In the genomic region with DNA sequence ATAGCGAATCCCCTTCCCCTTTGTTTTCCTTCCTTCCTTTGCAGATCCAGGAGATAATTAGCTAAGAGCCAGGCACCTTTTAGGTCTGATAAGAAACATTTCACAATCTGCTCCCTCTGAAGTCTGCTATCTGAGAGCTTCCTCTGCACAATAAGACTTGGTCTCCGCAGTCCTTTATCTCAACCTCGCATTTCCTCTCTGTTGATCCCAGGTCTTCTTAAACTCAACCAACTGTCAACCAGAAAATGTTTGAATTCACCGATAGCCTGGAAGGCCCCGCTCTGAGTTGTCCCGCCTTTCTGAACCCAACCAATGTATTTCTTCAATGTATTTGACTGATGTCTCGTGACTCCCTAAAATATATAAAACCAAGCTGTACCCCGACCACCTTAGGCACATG, we compare ENCODE assay signal across 1 cellular context.
TF ChIP-seq lines count a peak whose summit lies in the region.

No MANE protein-coding gene starts in this region.

TF ChIP-seq in K562, 482 proteins besides CTCF, POLR2A, EP300 and RAD21 (continued from another document and continues in another):
- TF ChIP-seq PBX2 (CRISPR knock-in tag; IDR thresholded peaks at IDR 0.05; ENCODE audit: low read depth) (no peak), PBX2 (tag; conservative IDR thresholded peaks at IDR 0.05; ENCODE audit: low read depth) (peak; percentile 59), U2AF1 (optimal IDR thresholded peaks at IDR 0.05; ENCODE audit: low read depth, low read length) (no peak), KDM1A (IDR thresholded peaks at IDR 0.05) (peak; percentile 80 to 82), ZNF354B (CRISPR knock-in tag; IDR thresholded peaks at IDR 0.05) (no peak), EP400 (IDR thresholded peaks at IDR 0.05) (0 out of 2 replicates have a peak, but pooled peaks have one; percentile 26), SUPT5H (IDR thresholded peaks at IDR 0.05) (no peak), TBL1XR1 (IDR thresholded peaks at IDR 0.05; ENCODE audit: low read length in 2 of 2) (peak in 1 of 2 experiments; percentile 67; a peak in 2 of 4 replicates), FOXJ2 (tag; IDR thresholded peaks at IDR 0.05) (no peak), TFAP4 (CRISPR knock-in tag; IDR thresholded peaks at IDR 0.05; ENCODE audit: borderline replicate concordance) (no peak), BHLHE40 (IDR thresholded peaks at IDR 0.05; ENCODE audit: low read length) (0 out of 2 replicates have a peak, but pooled peaks have one; percentile 35), ZSCAN29 (IDR thresholded peaks at IDR 0.05) (no peak), ZNF184 (CRISPR knock-in tag; IDR thresholded peaks at IDR 0.05) (no peak), USF2 (CRISPR knock-in tag; IDR thresholded peaks at IDR 0.05) (no peak), MCM3 (IDR thresholded peaks at IDR 0.05) (no peak), ZNF584 (CRISPR knock-in tag; IDR thresholded peaks at IDR 0.05; ENCODE audit: low read depth) (no peak), PTBP1 (IDR thresholded peaks at IDR 0.05; ENCODE audit: low read depth, low read length) (no peak), ADNP (tag; IDR thresholded peaks at IDR 0.05) (no peak), LARP7 (IDR thresholded peaks at IDR 0.05) (no peak), NR3C1 (CRISPR knock-in tag; IDR thresholded peaks at IDR 0.05) (no peak), KAT7 (CRISPR knock-in tag; IDR thresholded peaks at IDR 0.05; ENCODE audit: borderline replicate concordance) (no peak), GTF2A2 (tag; IDR thresholded peaks at IDR 0.05) (no peak), HDGF (IDR thresholded peaks at IDR 0.05) (no peak), ZC3H8 (IDR thresholded peaks at IDR 0.05) (no peak), NFE2L1 (tag; IDR thresholded peaks at IDR 0.05; ENCODE audit: borderline replicate concordance, low read depth) (no peak), CBFA2T3 (IDR thresholded peaks at IDR 0.05) (peak; percentile 98), ZKSCAN1 (IDR thresholded peaks at IDR 0.05; ENCODE audit: low read depth, low read length) (no peak), RAD51 (IDR thresholded peaks at IDR 0.05; ENCODE audit: borderline replicate concordance, low read depth) (no peak), ZNF280A (IDR thresholded peaks at IDR 0.05; ENCODE audit: low read depth, partially characterized antibody) (no peak), SMARCB1 (IDR thresholded peaks at IDR 0.05; ENCODE audit: insufficient read length, low read depth) (no peak), SMARCA5 (IDR thresholded peaks at IDR 0.05) (no peak), ZNF143 (CRISPR knock-in tag; IDR thresholded peaks at IDR 0.05) (no peak), GATA2 (CRISPR knock-in tag; IDR thresholded peaks at IDR 0.05) (peak; percentile 83), PHF20 (IDR thresholded peaks at IDR 0.05; ENCODE audit: partially characterized antibody) (no peak), ZFX (CRISPR knock-in tag; IDR thresholded peaks at IDR 0.05) (peak; percentile 35; the same call in 1 of the 2 replicates), RBM17 (IDR thresholded peaks at IDR 0.05; ENCODE audit: borderline replicate concordance, low read depth, low read length) (no peak), RBM34 (IDR thresholded peaks at IDR 0.05; ENCODE audit: borderline replicate concordance, insufficient read depth, low read length) (no peak), POLR2H (tag; IDR thresholded peaks at IDR 0.05; ENCODE audit: low read depth) (no peak), ZNF263 (CRISPR knock-in tag; IDR thresholded peaks at IDR 0.05; ENCODE audit: borderline replicate concordance) (no peak), CEBPB (tag; IDR thresholded peaks at IDR 0.05) (peak; percentile 96), ZNF76 (CRISPR knock-in tag; IDR thresholded peaks at IDR 0.05; ENCODE audit: borderline replicate concordance) (no peak), SP2 (IDR thresholded peaks at IDR 0.05; ENCODE audit: extremely low read depth, low read depth, low read length, poor library complexity, severe bottlenecking) (no peak), PYGO2 (tag; IDR thresholded peaks at IDR 0.05) (peak; percentile 76), BDP1 (IDR thresholded peaks at IDR 0.05; ENCODE audit: insufficient read depth, insufficient read length) (no peak), ZNF24 (IDR thresholded peaks at IDR 0.05) (0 out of 2 replicates have a peak, but pooled peaks have one; percentile 27), ZC3H11A (IDR thresholded peaks at IDR 0.05; ENCODE audit: low read depth, low read length) (no peak), ZFP30 (CRISPR knock-in tag; IDR thresholded peaks at IDR 0.05; ENCODE audit: borderline replicate concordance) (no peak), ZNF644 (tag; IDR thresholded peaks at IDR 0.05; ENCODE audit: low read depth) (0 out of 2 replicates have a peak, but pooled peaks have one; percentile 63), CREM (IDR thresholded peaks at IDR 0.05; ENCODE audit: low read depth) (peak; percentile 23; the same call in 1 of the 2 replicates)
- TF ChIP-seq, protein P1, sequence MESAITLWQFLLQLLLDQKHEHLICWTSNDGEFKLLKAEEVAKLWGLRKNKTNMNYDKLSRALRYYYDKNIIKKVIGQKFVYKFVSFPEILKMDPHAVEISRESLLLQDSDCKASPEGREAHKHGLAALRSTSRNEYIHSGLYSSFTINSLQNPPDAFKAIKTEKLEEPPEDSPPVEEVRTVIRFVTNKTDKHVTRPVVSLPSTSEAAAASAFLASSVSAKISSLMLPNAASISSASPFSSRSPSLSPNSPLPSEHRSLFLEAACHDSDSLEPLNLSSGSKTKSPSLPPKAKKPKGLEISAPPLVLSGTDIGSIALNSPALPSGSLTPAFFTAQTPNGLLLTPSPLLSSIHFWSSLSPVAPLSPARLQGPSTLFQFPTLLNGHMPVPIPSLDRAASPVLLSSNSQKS (CRISPR knock-in tag; IDR thresholded peaks at IDR 0.05) = no peak
- TF ChIP-seq, protein P2, sequence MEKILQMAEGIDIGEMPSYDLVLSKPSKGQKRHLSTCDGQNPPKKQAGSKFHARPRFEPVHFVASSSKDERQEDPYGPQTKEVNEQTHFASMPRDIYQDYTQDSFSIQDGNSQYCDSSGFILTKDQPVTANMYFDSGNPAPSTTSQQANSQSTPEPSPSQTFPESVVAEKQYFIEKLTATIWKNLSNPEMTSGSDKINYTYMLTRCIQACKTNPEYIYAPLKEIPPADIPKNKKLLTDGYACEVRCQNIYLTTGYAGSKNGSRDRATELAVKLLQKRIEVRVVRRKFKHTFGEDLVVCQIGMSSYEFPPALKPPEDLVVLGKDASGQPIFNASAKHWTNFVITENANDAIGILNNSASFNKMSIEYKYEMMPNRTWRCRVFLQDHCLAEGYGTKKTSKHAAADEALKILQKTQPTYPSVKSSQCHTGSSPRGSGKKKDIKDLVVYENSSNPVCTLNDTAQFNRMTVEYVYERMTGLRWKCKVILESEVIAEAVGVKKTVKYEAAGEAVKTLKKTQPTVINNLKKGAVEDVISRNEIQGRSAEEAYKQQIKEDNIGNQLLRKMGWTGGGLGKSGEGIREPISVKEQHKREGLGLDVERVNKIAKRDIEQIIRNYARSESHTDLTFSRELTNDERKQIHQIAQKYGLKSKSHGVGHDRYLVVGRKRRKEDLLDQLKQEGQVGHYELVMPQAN (IDR thresholded peaks at IDR 0.05; ENCODE audit: borderline replicate concordance) = no peak
- TF ChIP-seq, protein P3, sequence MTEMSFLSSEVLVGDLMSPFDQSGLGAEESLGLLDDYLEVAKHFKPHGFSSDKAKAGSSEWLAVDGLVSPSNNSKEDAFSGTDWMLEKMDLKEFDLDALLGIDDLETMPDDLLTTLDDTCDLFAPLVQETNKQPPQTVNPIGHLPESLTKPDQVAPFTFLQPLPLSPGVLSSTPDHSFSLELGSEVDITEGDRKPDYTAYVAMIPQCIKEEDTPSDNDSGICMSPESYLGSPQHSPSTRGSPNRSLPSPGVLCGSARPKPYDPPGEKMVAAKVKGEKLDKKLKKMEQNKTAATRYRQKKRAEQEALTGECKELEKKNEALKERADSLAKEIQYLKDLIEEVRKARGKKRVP (CRISPR knock-in tag; IDR thresholded peaks at IDR 0.05) = no peak
- TF ChIP-seq, protein P4, sequence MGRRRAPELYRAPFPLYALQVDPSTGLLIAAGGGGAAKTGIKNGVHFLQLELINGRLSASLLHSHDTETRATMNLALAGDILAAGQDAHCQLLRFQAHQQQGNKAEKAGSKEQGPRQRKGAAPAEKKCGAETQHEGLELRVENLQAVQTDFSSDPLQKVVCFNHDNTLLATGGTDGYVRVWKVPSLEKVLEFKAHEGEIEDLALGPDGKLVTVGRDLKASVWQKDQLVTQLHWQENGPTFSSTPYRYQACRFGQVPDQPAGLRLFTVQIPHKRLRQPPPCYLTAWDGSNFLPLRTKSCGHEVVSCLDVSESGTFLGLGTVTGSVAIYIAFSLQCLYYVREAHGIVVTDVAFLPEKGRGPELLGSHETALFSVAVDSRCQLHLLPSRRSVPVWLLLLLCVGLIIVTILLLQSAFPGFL (CRISPR knock-in tag; IDR thresholded peaks at IDR 0.05) = no peak
- TF ChIP-seq, protein P5, sequence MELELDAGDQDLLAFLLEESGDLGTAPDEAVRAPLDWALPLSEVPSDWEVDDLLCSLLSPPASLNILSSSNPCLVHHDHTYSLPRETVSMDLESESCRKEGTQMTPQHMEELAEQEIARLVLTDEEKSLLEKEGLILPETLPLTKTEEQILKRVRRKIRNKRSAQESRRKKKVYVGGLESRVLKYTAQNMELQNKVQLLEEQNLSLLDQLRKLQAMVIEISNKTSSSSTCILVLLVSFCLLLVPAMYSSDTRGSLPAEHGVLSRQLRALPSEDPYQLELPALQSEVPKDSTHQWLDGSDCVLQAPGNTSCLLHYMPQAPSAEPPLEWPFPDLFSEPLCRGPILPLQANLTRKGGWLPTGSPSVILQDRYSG (tag; conservative IDR thresholded peaks at IDR 0.05; ENCODE audit: low read depth) = 0 out of 2 replicates have a peak, but pooled peaks have one; percentile 59
- TF ChIP-seq, protein P6, sequence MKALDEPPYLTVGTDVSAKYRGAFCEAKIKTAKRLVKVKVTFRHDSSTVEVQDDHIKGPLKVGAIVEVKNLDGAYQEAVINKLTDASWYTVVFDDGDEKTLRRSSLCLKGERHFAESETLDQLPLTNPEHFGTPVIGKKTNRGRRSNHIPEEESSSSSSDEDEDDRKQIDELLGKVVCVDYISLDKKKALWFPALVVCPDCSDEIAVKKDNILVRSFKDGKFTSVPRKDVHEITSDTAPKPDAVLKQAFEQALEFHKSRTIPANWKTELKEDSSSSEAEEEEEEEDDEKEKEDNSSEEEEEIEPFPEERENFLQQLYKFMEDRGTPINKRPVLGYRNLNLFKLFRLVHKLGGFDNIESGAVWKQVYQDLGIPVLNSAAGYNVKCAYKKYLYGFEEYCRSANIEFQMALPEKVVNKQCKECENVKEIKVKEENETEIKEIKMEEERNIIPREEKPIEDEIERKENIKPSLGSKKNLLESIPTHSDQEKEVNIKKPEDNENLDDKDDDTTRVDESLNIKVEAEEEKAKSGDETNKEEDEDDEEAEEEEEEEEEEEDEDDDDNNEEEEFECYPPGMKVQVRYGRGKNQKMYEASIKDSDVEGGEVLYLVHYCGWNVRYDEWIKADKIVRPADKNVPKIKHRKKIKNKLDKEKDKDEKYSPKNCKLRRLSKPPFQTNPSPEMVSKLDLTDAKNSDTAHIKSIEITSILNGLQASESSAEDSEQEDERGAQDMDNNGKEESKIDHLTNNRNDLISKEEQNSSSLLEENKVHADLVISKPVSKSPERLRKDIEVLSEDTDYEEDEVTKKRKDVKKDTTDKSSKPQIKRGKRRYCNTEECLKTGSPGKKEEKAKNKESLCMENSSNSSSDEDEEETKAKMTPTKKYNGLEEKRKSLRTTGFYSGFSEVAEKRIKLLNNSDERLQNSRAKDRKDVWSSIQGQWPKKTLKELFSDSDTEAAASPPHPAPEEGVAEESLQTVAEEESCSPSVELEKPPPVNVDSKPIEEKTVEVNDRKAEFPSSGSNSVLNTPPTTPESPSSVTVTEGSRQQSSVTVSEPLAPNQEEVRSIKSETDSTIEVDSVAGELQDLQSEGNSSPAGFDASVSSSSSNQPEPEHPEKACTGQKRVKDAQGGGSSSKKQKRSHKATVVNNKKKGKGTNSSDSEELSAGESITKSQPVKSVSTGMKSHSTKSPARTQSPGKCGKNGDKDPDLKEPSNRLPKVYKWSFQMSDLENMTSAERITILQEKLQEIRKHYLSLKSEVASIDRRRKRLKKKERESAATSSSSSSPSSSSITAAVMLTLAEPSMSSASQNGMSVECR (CRISPR knock-in tag; IDR thresholded peaks at IDR 0.05) = no peak
